Comparison of ENCODE assay signal across 8 cellular contexts in the genomic region with DNA sequence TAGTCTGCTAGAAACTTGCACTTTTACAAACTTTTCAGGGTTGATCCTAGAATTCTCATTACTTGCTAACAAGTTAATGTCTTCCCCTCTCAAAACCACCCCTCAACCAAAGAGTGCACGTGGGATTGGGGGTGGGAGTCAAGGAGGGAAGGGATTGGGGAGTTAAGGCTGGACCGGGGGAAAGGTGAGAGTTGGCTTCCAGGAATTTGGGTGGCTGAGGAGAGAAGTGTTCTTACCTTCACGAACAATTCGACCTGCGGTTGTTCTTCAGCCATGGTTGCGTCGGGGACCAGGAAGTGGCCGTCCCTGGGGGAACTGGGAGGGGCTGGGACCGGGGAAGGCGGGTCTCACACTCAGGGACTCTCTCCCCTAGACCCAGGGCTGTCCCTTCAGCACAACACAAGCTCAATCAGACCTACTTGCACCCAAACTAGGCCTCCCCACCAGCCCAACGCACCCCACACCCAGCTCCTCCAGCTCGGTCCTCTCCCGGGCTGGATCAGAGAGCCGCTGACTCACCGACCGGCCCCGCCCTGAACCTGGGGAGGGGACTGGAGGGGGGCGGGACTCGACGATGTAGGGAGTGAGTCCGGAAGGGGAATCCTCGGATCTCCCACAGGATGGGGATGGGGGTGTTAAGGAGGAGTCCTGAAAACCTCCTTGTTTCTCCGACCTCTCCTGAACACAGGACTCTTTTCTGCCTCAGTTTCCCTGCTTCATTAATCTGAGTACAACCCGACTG.
DNase-seq lines count a peak whose midpoint lies in the region; ATAC-seq lines count a peak whose summit lies in the region.

A gene (minus strand): TSS at position 505 of the 742 bp plus-strand sequence. CDS start 230 bp downstream, at position 275.

- H3K9ac ChIP-seq in BLaER1, result peak within 1 kb of the TSS; percentile 97

- H3K4me2 ChIP-seq in BLaER1, result peak within 1 kb of the TSS; percentile 98

- H3K27ac ChIP-seq in BLaER1 (peak within 1 kb of the TSS; percentile 99), caudate nucleus (ENCODE audit: low read depth, low read length) (peak within 1 kb of the TSS; percentile 95)

- peaks cover 34% of the 10 kb centered on the region for H3K36me3 ChIP-seq in BLaER1

- ATAC-seq in GM19467 (IDR thresholded peaks at IDR 0.05; ENCODE audit: unreplicated experiment), result no peak

- H3K9me3 ChIP-seq in BLaER1, result no peaks in the 10 kb centered on the region

- H3K4me1 ChIP-seq in BLaER1, result peaks cover 68% of the 10 kb centered on the region

- H3K4me3 ChIP-seq in BLaER1, result peak within 1 kb of the TSS; percentile 89

- no peaks in the 10 kb centered on the region for H3K27me3 ChIP-seq in BLaER1

- DNase-seq in GOT3 (lab: John Stamatoyannopoulos, UW) (peak; percentile 49), NCI-H2227 treated with DMSO at 0.1 percent for 48 hours (lab: John Stamatoyannopoulos, UW) (peak; percentile 71), caudate nucleus (lab: John Stamatoyannopoulos, UW) (peak in 5 of 61 donors; percentile 5 to 33 (median 16)), islet precursor cell (peak; percentile 94)
- peak; percentile 43 to 58 (median 49) for DNase-seq in activated CD4-positive, CD25-positive, alpha-beta regulatory T cell (lab: John Stamatoyannopoulos, UW)
- DNase-seq in stimulated activated CD4-positive, alpha-beta T cell treated with anti-CD3 and anti-CD28 coated beads, Interleukin-15, amount 100 ng/mL, for 24 hours, result peak; percentile 91

- peaks cover 33% of the 10 kb centered on the region for H4K20me1 ChIP-seq in BLaER1
